ENCODE assay signal across 22 cellular contexts in the genomic region with DNA sequence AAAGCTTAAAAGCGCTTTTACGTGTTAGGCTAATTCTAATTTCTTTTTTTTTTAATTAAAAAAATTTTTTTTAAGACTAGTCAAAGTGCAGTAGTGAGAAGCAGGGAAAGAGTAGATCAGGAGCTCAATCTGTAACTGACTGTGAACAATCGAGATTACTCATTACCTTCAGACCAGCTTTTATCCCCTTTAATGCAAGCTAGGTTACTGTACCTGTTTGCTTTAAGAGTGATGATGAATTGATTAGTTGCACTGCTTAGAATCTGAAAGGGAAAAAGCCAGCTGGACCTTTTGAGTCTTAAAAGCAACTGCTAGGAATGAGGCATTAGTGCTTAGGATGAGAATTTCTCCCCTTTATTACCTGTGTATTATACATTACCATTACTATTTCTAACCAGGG. TPM values are rescaled to one million over a fixed set of nuclear protein-coding genes. Genes with fewer than 3 reads are reported as not detected.
DNase-seq lines count a peak whose midpoint lies in the region; ATAC-seq, FAIRE-seq and TF ChIP-seq lines count a peak whose summit lies in the region.
"Had no signal": no experiment of that assay in that cellular context is flagged by ENCODE, and none has a peak within 500 bp of the region (broad histone marks: within the 10 kb centered on the region; RNA-seq: fewer than 3 reads in every experiment).

No MANE protein-coding gene starts in this region.

- H3K4me1 ChIP-seq in endocrine pancreas (ENCODE audit: control insufficient read depth, insufficient read depth, low read length) (peaks cover 28% of the 10 kb centered on the region), right atrium auricular region (no peaks in the 10 kb centered on the region)

- no peak overlapping the region for H3K27ac ChIP-seq in right atrium auricular region
- H3K27ac ChIP-seq: BLaER1 treated with 17β-estradiol and CSF1 and Interleukin-3, amounts not matched to agents 10 nM and 100 nM; C4-2B had no signal

- peak overlapping the region; percentile 48 for H3K4me3 ChIP-seq in endocrine pancreas (ENCODE audit: control insufficient read depth, insufficient read depth, low read length)
- H3K4me3 ChIP-seq in right atrium auricular region = no peak overlapping the region
- H3K4me3 ChIP-seq: BLaER1 treated with 17β-estradiol and CSF1 and Interleukin-3, amounts not matched to agents 10 nM and 100 nM had no signal

- no peaks in the 10 kb centered on the region for H3K9me3 ChIP-seq in endocrine pancreas (ENCODE audit: control insufficient read depth, low read length)
- no peaks in the 10 kb centered on the region for H3K9me3 ChIP-seq in right atrium auricular region
- H3K9me3 ChIP-seq: BLaER1 treated with 17β-estradiol and CSF1 and Interleukin-3, amounts not matched to agents 10 nM and 100 nM had no signal

- FAIRE-seq in GM19239 (lab: Jason Lieb, UNC) = peak; percentile 37
- FAIRE-seq: A204.1, D721Med, G401.6, GM12891 had no signal

- H3K9ac ChIP-seq in endocrine pancreas (ENCODE audit: control insufficient read depth, insufficient read depth, low read length) = peak overlapping the region; percentile 26
- H3K9ac ChIP-seq: BLaER1 treated with 17β-estradiol and CSF1 and Interleukin-3, amounts not matched to agents 10 nM and 100 nM had no signal

- DNase-seq in GM19239 (ENCODE audit: insufficient read length, low spot score) (no peak), kidney tubule cell (ENCODE audit: low spot score) (peak; percentile 42), renal cortical epithelial cell (ENCODE audit: low read depth) (peak; percentile 36), right atrium auricular region (ENCODE audit: low spot score) (no peak), omental fat pad (ENCODE audit: low spot score) (no peak), kidney glomerular epithelial cell (lab: John Stamatoyannopoulos, UW) (no peak), dedifferentiated amniotic fluid mesenchymal stem cell (ENCODE audit: extremely low spot score) (no peak)
- DNase-seq: 8988T; ACHN; CD4-positive, alpha-beta memory T cell; CD4-positive, CD25-positive, alpha-beta regulatory T cell; CD8-positive, alpha-beta memory T cell; COR-L47; DMS79 treated with DMSO at 0.1 percent for 48 hours; GF-D8 had no signal

- H3K36me3 ChIP-seq in endocrine pancreas (ENCODE audit: control insufficient read depth, insufficient read depth, low read length) = peaks cover 4% of the 10 kb centered on the region
- peaks cover 82% of the 10 kb centered on the region for H3K36me3 ChIP-seq in right atrium auricular region

- no peak for ATAC-seq in omental fat pad (ENCODE audit: low FRiP score)

- no peaks in the 10 kb centered on the region for H3K27me3 ChIP-seq in endocrine pancreas (ENCODE audit: control insufficient read depth, insufficient read depth, low read length)
- H3K27me3 ChIP-seq in right atrium auricular region = no peaks in the 10 kb centered on the region
- H3K27me3 ChIP-seq: BLaER1 treated with 17β-estradiol and CSF1 and Interleukin-3, amounts not matched to agents 10 nM and 100 nM had no signal

- TF ChIP-seq CTCF in right atrium auricular region (IDR thresholded peaks at IDR 0.05) = no peak
- TF ChIP-seq CTCF in omental fat pad (IDR thresholded peaks at IDR 0.05) = no peak

RNA-seq across cellular contexts. Expression of gene PSMD11, which starts 19.0 kb away (rescaled TPM):
- total RNA-seq in renal cortical epithelial cell = 79.4 and 97.3 TPM in 2 replicates
- 10 to 100 TPM; 42.2 to 43.8 TPM for total RNA-seq in right atrium auricular region
- 100 to 1,000 TPM in 1 of 4 donors, 10 to 100 TPM in 3; 58.2 to 114 (median 67.0) TPM for total RNA-seq in omental fat pad

RNA-seq across cellular contexts. Expression of gene CDK5R1, which starts 23.5 kb away (rescaled TPM):
- total RNA-seq in renal cortical epithelial cell = 2.6 TPM in 2 replicates
- total RNA-seq in right atrium auricular region = 1 to 10 TPM in 1 of 2 donors, under 1 TPM in 1; 0.75 to 1.0 TPM
- total RNA-seq in omental fat pad = 1 to 10 TPM; 1.1 to 2.6 (median 1.8) TPM

Comparison
In these comparisons a context has a peak if more than half of its experiments do, and no peak if none do; other contexts are left out.
1. DNase-seq: peak in kidney tubule cell (single experiment) and renal cortical epithelial cell (single experiment); none in GM19239 (single experiment), right atrium auricular region (single experiment), omental fat pad (single experiment), kidney glomerular epithelial cell (single experiment) and dedifferentiated amniotic fluid mesenchymal stem cell (single experiment).